8 cellular contexts compared by ENCODE assay signal in genomic region chr15:78000089-78000926, GRCh38.
A peak's percentile ranks its signal among the peaks of the same experiment; 100 is the strongest.
DNase-seq lines count a peak whose midpoint lies in the region; ATAC-seq and TF ChIP-seq lines count a peak whose summit lies in the region.

No MANE protein-coding gene starts in this region.

- H3K27me3 ChIP-seq in RWPE2 (ENCODE audit: insufficient read depth, poor library complexity, severe bottlenecking): no peaks in the 10 kb centered on the region
- H3K27me3 ChIP-seq in cardiac muscle cell: no peaks in the 10 kb centered on the region
- no peaks in the 10 kb centered on the region for H3K27me3 ChIP-seq in gastrocnemius medialis

- peak; percentile 77 for DNase-seq in Daoy (ENCODE audit: low read depth)
- DNase-seq in RWPE2 (ENCODE audit: low spot score): peak; percentile 80
- peak; percentile 92 for DNase-seq in activated effector memory CD4-positive, alpha-beta T cell treated with anti-CD3 and anti-CD28 coated beads, Interleukin-2, amount 50 U/mL, for 16 hours
- DNase-seq in cardiac muscle cell (ENCODE audit: low read depth in 1 of 2, low spot score in 1 of 2): peak; percentile 52 to 92
- DNase-seq in gastrocnemius medialis: peak; percentile 60 to 83
- DNase-seq in DMS153 treated with DMSO at 0.1 percent for 48 hours (lab: John Stamatoyannopoulos, UW; ENCODE audit: unreplicated experiment): no peak

- ATAC-seq in HG02678 (IDR thresholded peaks at IDR 0.05; ENCODE audit: unreplicated experiment) (peak; percentile 56), RWPE2 (ENCODE audit: low read depth) (peak; percentile 44), gastrocnemius medialis (peak; percentile 3 to 15), GM18873 (IDR thresholded peaks at IDR 0.05; ENCODE audit: low FRiP score, unreplicated experiment) (no peak)

- H3K4me3 ChIP-seq in RWPE2 (ENCODE audit: severe bottlenecking): no peak overlapping the region
- H3K4me3 ChIP-seq in cardiac muscle cell: no peak overlapping the region
- H3K4me3 ChIP-seq in gastrocnemius medialis: no peak overlapping the region

- peak; percentile 41 for TF ChIP-seq CTCF in RWPE2 (IDR thresholded peaks at IDR 0.05; ENCODE audit: poor library complexity, severe bottlenecking)
- TF ChIP-seq CTCF in cardiac muscle cell (IDR thresholded peaks at IDR 0.05; ENCODE audit: low read depth, low read length): peak; percentile 46
- TF ChIP-seq CTCF in gastrocnemius medialis (IDR thresholded peaks at IDR 0.05 in 4 of 5, conservative IDR thresholded peaks at IDR 0.05 in 1 of 5): peak; percentile 69 to 89 (median 77)

- H3K27ac ChIP-seq in RWPE2 (ENCODE audit: poor library complexity, severe bottlenecking): no peak overlapping the region
- no peak overlapping the region for H3K27ac ChIP-seq in cardiac muscle cell
- no peak overlapping the region for H3K27ac ChIP-seq in gastrocnemius medialis

- H3K4me1 ChIP-seq in RWPE2 (ENCODE audit: insufficient read depth, poor library complexity, severe bottlenecking): peaks cover 4% of the 10 kb centered on the region
- peaks cover 6% of the 10 kb centered on the region for H3K4me1 ChIP-seq in cardiac muscle cell (ENCODE audit: low read depth)
- H3K4me1 ChIP-seq in gastrocnemius medialis: peaks cover 38 to 42% of the 10 kb centered on the region in 2 donors

- H3K36me3 ChIP-seq in RWPE2 (ENCODE audit: low read depth) (peaks cover 50% of the 10 kb centered on the region), cardiac muscle cell (no peaks in the 10 kb centered on the region), gastrocnemius medialis (peaks cover 0 to 10% of the 10 kb centered on the region in 2 donors)

- TF ChIP-seq POLR2A in gastrocnemius medialis (IDR thresholded peaks at IDR 0.05): no peak

- H3K9me3 ChIP-seq in RWPE2 (ENCODE audit: severe bottlenecking) (no peaks in the 10 kb centered on the region), cardiac muscle cell (ENCODE audit: low read depth) (no peaks in the 10 kb centered on the region), gastrocnemius medialis (no peaks in the 10 kb centered on the region)

- in situ Hi-C loops in gastrocnemius medialis (cut with MboI; ENCODE audit: low sequenced_read_pairs in 4 of 4): loop anchor here in 1 of 4 donors (5.0 to 10.0 kb wide), 2 partner anchors 84 to 107 kb away; no protein-coding TSS in a partner anchor

- intact Hi-C loops in gastrocnemius medialis (cut with DNase I; ENCODE audit: low total_unique reads): loop anchor here (1.0 to 5.0 kb wide), 2 partner anchors 108 to 202 kb away; no protein-coding TSS in a partner anchor
